10 cellular contexts compared by ENCODE assay signal in genomic region chr4:7186081-7186480, GRCh38. TPM values are rescaled to one million over a fixed set of nuclear protein-coding genes. Genes with fewer than 3 reads are reported as not detected.
DNase-seq lines count a peak whose midpoint lies in the region; ATAC-seq, FAIRE-seq and TF ChIP-seq lines count a peak whose summit lies in the region.
"Had no signal": no experiment of that assay in that cellular context is flagged by ENCODE, and none has a peak within 500 bp of the region (broad histone marks: within the 10 kb centered on the region; RNA-seq: fewer than 3 reads in every experiment).

No MANE protein-coding gene starts in this region.

- TF ChIP-seq EP300 in K562 (IDR thresholded peaks at IDR 0.05; ENCODE audit: low read length), result no peak

- TF ChIP-seq CTCF in K562 (IDR thresholded peaks at IDR 0.05 in 2 of 3, conservative IDR thresholded peaks at IDR 0.05 in 1 of 3; ENCODE audit: insufficient read depth in 2 of 3, low read depth in 1 of 3, low read length in 3 of 3) (peak; percentile 27 to 54 (median 46); a peak in 4 of 6 replicates), nephron progenitor cell (IDR thresholded peaks at IDR 0.05) (peak; percentile 41)

- H3K27ac ChIP-seq in K562 (ENCODE audit: extremely low read depth, low read depth, low read length), result no peak overlapping the region
- H3K27ac ChIP-seq: BLaER1 had no signal

- no peak for FAIRE-seq in K562 (lab: Jason Lieb, UNC)

- H3K9me3 ChIP-seq in K562 (replicated peaks; ENCODE audit: control insufficient read depth, insufficient read depth, low read depth, low read length), result no peaks in the 10 kb centered on the region

- no peaks in the 10 kb centered on the region for H3K9me1 ChIP-seq in K562 (ENCODE audit: control insufficient read depth, insufficient read depth, low read length)

- no TSS peak for BruUV-seq in K562 (replicated peaks; lab: Mats Ljungman, UMichigan)

- H3K9ac ChIP-seq in K562 (ENCODE audit: insufficient read depth in 1 of 2, low read depth in 2 of 2, low read length in 2 of 2), result no peak overlapping the region
- H3K9ac ChIP-seq: BLaER1 had no signal

- no peak for TF ChIP-seq POLR2A in K562 (conservative IDR thresholded peaks at IDR 0.05)

- in situ Hi-C loops in K562 (cut with MboI), result no loop called here

- H3K4me1 Mint-ChIP-seq in nephron progenitor cell, result peaks cover 21% of the 10 kb centered on the region

- H3K36me3 ChIP-seq in H7 (replicated peaks; ENCODE audit: control insufficient read depth, insufficient read depth, low read length), result no peaks in the 10 kb centered on the region
- H3K36me3 ChIP-seq in K562 (ENCODE audit: control insufficient read depth, insufficient read depth, low read length), result no peaks in the 10 kb centered on the region
- H3K36me3 ChIP-seq: BLaER1 had no signal

- peak; percentile 17 for DNase-seq in NCI-H2029 (lab: John Stamatoyannopoulos, UW)
- DNase-seq in NCI-H2029 treated with DMSO at 0.1 percent for 48 hours (lab: John Stamatoyannopoulos, UW), result no peak
- DNase-seq in H7, result peak; percentile 89
- peak; percentile 17 to 60 (median 50) for DNase-seq in K562 (ENCODE audit: extremely low read depth in 1 of 4, low spot score in 3 of 4)
- peak; percentile 59 for DNase-seq in nephron progenitor cell
- no peak for DNase-seq in SIG-M5 treated with dmso at 0.1 percent for 504 hours (lab: John Stamatoyannopoulos, UW; ENCODE audit: unreplicated experiment)
- no peak for DNase-seq in T-helper 1 cell

- H3K27me3 ChIP-seq in H7 (ENCODE audit: control insufficient read depth, insufficient read depth, low read length), result peaks cover 3% of the 10 kb centered on the region
- peaks cover 21 to 43% of the 10 kb centered on the region in 2 experiments; a peak in 4 of 5 replicates for H3K27me3 ChIP-seq in K562 (ENCODE audit: control insufficient read depth in 2 of 2, insufficient read depth in 2 of 2, low read length in 2 of 2)
- H3K27me3 ChIP-seq: BLaER1 had no signal

- intact Hi-C loops in K562 (cut with micrococcal nuclease), result no loop called here

- no peak overlapping the region for H3K4me3 Mint-ChIP-seq in nephron progenitor cell

- WGBS in K562 (ENCODE audit: insufficient coverage, low coverage, missing lambda C conversion rate), result 1% methylated on average over 6 of the region's 10 CpGs

- POLR2A ChIA-PET in K562 (lab: Yijun Ruan, JAX), result no interaction called here

- no peak overlapping the region for H3K27ac Mint-ChIP-seq in nephron progenitor cell

- H3K4me3 ChIP-seq in H7 (ENCODE audit: insufficient read depth, low read depth, low read length), result no peak overlapping the region
- H3K4me3 ChIP-seq in K562, result no peak overlapping the region
- H3K4me3 ChIP-seq: BLaER1, lung had no signal

- peaks cover 11% of the 10 kb centered on the region; the same call in 1 of the 2 replicates for H4K20me1 ChIP-seq in K562 (replicated peaks; ENCODE audit: control insufficient read depth, insufficient read depth, low read length)
- H4K20me1 ChIP-seq: BLaER1 had no signal

- CTCF ChIA-PET in K562 (lab: Yijun Ruan, JAX; ENCODE audit: low intra/inter-chr PET ratio), result no interaction called here

- no peaks in the 10 kb centered on the region for H3K4me1 ChIP-seq in K562 (replicated peaks in 1 of 2; ENCODE audit: control insufficient read depth in 2 of 2, insufficient read depth in 2 of 2, low read length in 2 of 2)

- no peak overlapping the region for H2AFZ ChIP-seq in K562 (ENCODE audit: low read depth, low read length)

- no peaks in the 10 kb centered on the region for H3K79me2 ChIP-seq in K562 (ENCODE audit: control insufficient read depth, insufficient read depth, low read length)

- H3K36me3 Mint-ChIP-seq in nephron progenitor cell (ENCODE audit: low read depth), result no peaks in the 10 kb centered on the region

- ATAC-seq in K562, result peak; percentile 81
- no peak for ATAC-seq in HG03342 (IDR thresholded peaks at IDR 0.05; ENCODE audit: unreplicated experiment)

- peaks cover 39% of the 10 kb centered on the region for H3K27me3 Mint-ChIP-seq in nephron progenitor cell (ENCODE audit: low read depth, poor library complexity)

- peaks cover 6% of the 10 kb centered on the region for H3K9me3 Mint-ChIP-seq in nephron progenitor cell

- TF ChIP-seq RAD21 in K562 (CRISPR knock-in tag; conservative IDR thresholded peaks at IDR 0.05 in 1 of 2, IDR thresholded peaks at IDR 0.05 in 1 of 2), result peak in 1 of 2 experiments; percentile 43; a peak in 2 of 4 replicates

- no peak overlapping the region for H3K4me2 ChIP-seq in K562 (ENCODE audit: insufficient read depth, low read length)
- H3K4me2 ChIP-seq: BLaER1 had no signal

TF ChIP-seq in K562, 482 proteins besides CTCF, POLR2A, EP300 and RAD21:
- TF ChIP-seq ETS1 (conservative IDR thresholded peaks at IDR 0.05; ENCODE audit: control insufficient read depth, low read depth, low read length) (no peak), SMC3 (conservative IDR thresholded peaks at IDR 0.05; ENCODE audit: insufficient read depth, low read depth, low read length) (0 out of 2 replicates have a peak, but pooled peaks have one; percentile 31), CTCFL (IDR thresholded peaks at IDR 0.05; ENCODE audit: borderline replicate concordance, insufficient read depth, low read depth, low read length, poor library complexity, severe bottlenecking) (peak; percentile 4)

RNA-seq across cellular contexts. Expression of gene SORCS2, which starts 6.3 kb away (rescaled TPM):
- total RNA-seq in H7 (2014; rRNA removed; shearing (Covaris generic)), result 2.0 and 4.9 TPM in 2 replicates
- total RNA-seq in K562 (2011; cell fraction: chromatin; rRNA removed; ENCODE audit: low replicate concordance), result not detected in 2 replicates
- total RNA-seq in K562 (2011; cell fraction: nucleolus; rRNA removed), result not detected in 2 replicates
- not detected in 2 replicates for total RNA-seq in K562 (2011; cell fraction: nucleoplasm; rRNA removed)
- total RNA-seq in K562 (2014; rRNA removed) (not detected in 2 replicates), K562 (2014; rRNA removed; fragmentation: Illumina TruSeq; extraction: Trizol) (not detected in 2 replicates), K562 (2015; rRNA removed; fragmentation: Illumina TruSeq; extraction: Trizol) (not detected in 2 replicates), K562 (2021) (0.04 TPM in 1 of 2 replicates, not detected in the other)
- polyA plus RNA-seq in K562 (2011; rRNA removed) (not detected in 2 replicates), K562 (2014; fragmentation: Illumina TruSeq; extraction: Trizol) (not detected in 2 replicates), K562 (2014; fragmentation: Nextera tagmentation; extraction: Ambion mirVana) (not detected), K562 (2014; rRNA removed) (not detected in 2 replicates)
- polyA plus RNA-seq in K562 (2011; cell fraction: cytosol; rRNA removed), result 0.03 TPM in 1 of 2 replicates, not detected in the other
- 0.18 TPM in 1 of 2 replicates, not detected in the other for polyA plus RNA-seq in K562 (2011; cell fraction: nucleus; rRNA removed)
- 0.11 TPM in 1 of 2 replicates, not detected in the other for polyA plus RNA-seq in K562 (2012)
- not detected in 2 replicates for polyA minus RNA-seq in K562 (2011; rRNA and poly(A)+ RNA removed)
- polyA minus RNA-seq in K562 (2011; cell fraction: cytosol; rRNA and poly(A)+ RNA removed), result not detected in 2 replicates
- polyA minus RNA-seq in K562 (2011; cell fraction: nucleus; rRNA and poly(A)+ RNA removed), result not detected in 2 replicates

Comparison
In these comparisons a context has a peak if more than half of its experiments do, and no peak if none do; other contexts are left out.
1. DNase-seq: peak in NCI-H2029 (single experiment), H7 (single experiment), K562 (4 of 4) and nephron progenitor cell (single experiment); none in NCI-H2029 treated with DMSO at 0.1 percent for 48 hours (single experiment), SIG-M5 treated with dmso at 0.1 percent for 504 hours (single experiment) and T-helper 1 cell (0 of 5).